1 cellular context compared by ENCODE assay signal in the genomic region with DNA sequence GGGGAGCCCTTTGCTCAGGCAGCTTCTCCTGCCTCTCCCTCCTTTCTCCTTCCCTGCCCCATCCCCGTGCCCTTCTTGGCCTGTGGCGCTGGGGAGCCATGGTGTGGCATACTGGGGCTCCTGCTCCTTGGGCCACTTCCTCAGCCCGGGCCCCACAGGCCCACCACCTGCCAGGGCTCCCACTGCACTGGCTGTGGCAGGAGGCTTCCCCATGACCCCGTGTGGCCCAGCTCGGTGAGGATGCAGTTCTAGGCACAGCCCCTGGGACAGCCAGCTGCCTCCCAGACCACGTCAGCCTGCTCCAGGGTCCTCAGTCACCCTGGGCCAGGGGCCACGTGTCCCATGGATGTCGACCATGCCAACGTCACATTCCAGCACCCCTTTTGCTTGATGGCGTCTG.
TF ChIP-seq lines count a peak whose summit lies in the region.

No MANE protein-coding gene starts in this region.

TF ChIP-seq in GM12878, 131 proteins besides CTCF, POLR2A, EP300 and RAD21:
- TF ChIP-seq POU2F2 (IDR thresholded peaks at IDR 0.05; ENCODE audit: borderline replicate concordance, low read depth, low read length) = no peak
- TF ChIP-seq TCF12 (IDR thresholded peaks at IDR 0.05; ENCODE audit: low read depth, low read length) = no peak
- TF ChIP-seq BMI1 (IDR thresholded peaks at IDR 0.05; ENCODE audit: borderline replicate concordance) = no peak
- TF ChIP-seq ZNF24 (IDR thresholded peaks at IDR 0.05) = no peak
- TF ChIP-seq SIN3A (IDR thresholded peaks at IDR 0.05; ENCODE audit: low read depth, low read length) = no peak
- TF ChIP-seq SMAD5 (IDR thresholded peaks at IDR 0.05; ENCODE audit: low read depth) = no peak
- TF ChIP-seq MTA2 (IDR thresholded peaks at IDR 0.05; ENCODE audit: low read depth) = no peak
- no peak for TF ChIP-seq MYC (IDR thresholded peaks at IDR 0.05; ENCODE audit: insufficient read depth, insufficient read length, insufficient replicate concordance, low read length, severe bottlenecking)
- TF ChIP-seq NRF1 (conservative IDR thresholded peaks at IDR 0.05; ENCODE audit: low read depth, low read length) = no peak
- TF ChIP-seq POLR2AphosphoS5 (IDR thresholded peaks at IDR 0.05; ENCODE audit: low read length) = peak; percentile 43; the same call in 1 of the 2 replicates
- no peak for TF ChIP-seq SMARCA5 (IDR thresholded peaks at IDR 0.05)
- TF ChIP-seq POLR2AphosphoS2 (IDR thresholded peaks at IDR 0.05; ENCODE audit: low read depth, low read length) = peak; percentile 66; the same call in 1 of the 2 replicates
- no peak for TF ChIP-seq SPI1 (IDR thresholded peaks at IDR 0.05; ENCODE audit: borderline replicate concordance, insufficient read depth, low read depth, low read length)
- TF ChIP-seq ZNF384 (IDR thresholded peaks at IDR 0.05; ENCODE audit: borderline replicate concordance, low read depth, low read length) = no peak
- no peak for TF ChIP-seq CBX5 (IDR thresholded peaks at IDR 0.05; ENCODE audit: low read depth)
TF ChIP-seq in GM12878: peak in this region for 2.
